1 cellular context compared by ENCODE assay signal in the genomic region with DNA sequence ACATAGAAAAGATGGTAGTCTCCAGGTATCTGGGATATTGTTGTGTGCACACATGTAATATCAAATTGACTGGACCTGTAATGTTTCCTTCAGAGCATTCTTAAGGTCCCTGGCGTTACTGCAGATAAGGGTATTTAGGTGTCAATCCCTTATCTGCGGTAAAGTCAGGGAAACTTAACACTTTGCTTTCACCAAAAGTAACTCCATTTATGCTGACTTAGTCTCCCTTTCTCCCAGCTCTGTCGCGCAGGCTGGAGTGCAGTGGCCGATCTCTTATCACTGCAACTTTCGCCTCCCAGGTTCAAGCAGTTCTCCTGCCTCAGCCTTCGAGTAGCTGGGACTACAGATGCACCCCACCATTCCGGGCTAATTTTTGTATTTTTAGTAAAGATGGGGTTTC.
TF ChIP-seq lines count a peak whose summit lies in the region.

No MANE protein-coding gene starts in this region.

TF ChIP-seq in HCT116, 20 proteins besides CTCF, POLR2A, EP300 and RAD21 (continued from another document):
- TF ChIP-seq, protein P1, sequence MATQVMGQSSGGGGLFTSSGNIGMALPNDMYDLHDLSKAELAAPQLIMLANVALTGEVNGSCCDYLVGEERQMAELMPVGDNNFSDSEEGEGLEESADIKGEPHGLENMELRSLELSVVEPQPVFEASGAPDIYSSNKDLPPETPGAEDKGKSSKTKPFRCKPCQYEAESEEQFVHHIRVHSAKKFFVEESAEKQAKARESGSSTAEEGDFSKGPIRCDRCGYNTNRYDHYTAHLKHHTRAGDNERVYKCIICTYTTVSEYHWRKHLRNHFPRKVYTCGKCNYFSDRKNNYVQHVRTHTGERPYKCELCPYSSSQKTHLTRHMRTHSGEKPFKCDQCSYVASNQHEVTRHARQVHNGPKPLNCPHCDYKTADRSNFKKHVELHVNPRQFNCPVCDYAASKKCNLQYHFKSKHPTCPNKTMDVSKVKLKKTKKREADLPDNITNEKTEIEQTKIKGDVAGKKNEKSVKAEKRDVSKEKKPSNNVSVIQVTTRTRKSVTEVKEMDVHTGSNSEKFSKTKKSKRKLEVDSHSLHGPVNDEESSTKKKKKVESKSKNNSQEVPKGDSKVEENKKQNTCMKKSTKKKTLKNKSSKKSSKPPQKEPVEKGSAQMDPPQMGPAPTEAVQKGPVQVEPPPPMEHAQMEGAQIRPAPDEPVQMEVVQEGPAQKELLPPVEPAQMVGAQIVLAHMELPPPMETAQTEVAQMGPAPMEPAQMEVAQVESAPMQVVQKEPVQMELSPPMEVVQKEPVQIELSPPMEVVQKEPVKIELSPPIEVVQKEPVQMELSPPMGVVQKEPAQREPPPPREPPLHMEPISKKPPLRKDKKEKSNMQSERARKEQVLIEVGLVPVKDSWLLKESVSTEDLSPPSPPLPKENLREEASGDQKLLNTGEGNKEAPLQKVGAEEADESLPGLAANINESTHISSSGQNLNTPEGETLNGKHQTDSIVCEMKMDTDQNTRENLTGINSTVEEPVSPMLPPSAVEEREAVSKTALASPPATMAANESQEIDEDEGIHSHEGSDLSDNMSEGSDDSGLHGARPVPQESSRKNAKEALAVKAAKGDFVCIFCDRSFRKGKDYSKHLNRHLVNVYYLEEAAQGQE (IDR thresholded peaks at IDR 0.05; ENCODE audit: low read depth) = no peak
- TF ChIP-seq EGR1 (IDR thresholded peaks at IDR 0.05; ENCODE audit: low read depth) = no peak
- TF ChIP-seq SRF (IDR thresholded peaks at IDR 0.05; ENCODE audit: low read depth) = no peak
- no peak for TF ChIP-seq SP1 (IDR thresholded peaks at IDR 0.05; ENCODE audit: low read depth)
- TF ChIP-seq, protein P2, sequence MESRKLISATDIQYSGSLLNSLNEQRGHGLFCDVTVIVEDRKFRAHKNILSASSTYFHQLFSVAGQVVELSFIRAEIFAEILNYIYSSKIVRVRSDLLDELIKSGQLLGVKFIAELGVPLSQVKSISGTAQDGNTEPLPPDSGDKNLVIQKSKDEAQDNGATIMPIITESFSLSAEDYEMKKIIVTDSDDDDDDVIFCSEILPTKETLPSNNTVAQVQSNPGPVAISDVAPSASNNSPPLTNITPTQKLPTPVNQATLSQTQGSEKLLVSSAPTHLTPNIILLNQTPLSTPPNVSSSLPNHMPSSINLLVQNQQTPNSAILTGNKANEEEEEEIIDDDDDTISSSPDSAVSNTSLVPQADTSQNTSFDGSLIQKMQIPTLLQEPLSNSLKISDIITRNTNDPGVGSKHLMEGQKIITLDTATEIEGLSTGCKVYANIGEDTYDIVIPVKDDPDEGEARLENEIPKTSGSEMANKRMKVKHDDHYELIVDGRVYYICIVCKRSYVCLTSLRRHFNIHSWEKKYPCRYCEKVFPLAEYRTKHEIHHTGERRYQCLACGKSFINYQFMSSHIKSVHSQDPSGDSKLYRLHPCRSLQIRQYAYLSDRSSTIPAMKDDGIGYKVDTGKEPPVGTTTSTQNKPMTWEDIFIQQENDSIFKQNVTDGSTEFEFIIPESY (IDR thresholded peaks at IDR 0.05; ENCODE audit: extremely low read depth, insufficient replicate concordance, low read length) = no peak
- TF ChIP-seq, protein P3, sequence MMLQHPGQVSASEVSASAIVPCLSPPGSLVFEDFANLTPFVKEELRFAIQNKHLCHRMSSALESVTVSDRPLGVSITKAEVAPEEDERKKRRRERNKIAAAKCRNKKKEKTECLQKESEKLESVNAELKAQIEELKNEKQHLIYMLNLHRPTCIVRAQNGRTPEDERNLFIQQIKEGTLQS (IDR thresholded peaks at IDR 0.05) = no peak
- TF ChIP-seq EZH2phosphoT487 (IDR thresholded peaks at IDR 0.05; ENCODE audit: borderline replicate concordance) = no peak
- TF ChIP-seq, protein P4, sequence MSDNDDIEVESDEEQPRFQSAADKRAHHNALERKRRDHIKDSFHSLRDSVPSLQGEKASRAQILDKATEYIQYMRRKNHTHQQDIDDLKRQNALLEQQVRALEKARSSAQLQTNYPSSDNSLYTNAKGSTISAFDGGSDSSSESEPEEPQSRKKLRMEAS (IDR thresholded peaks at IDR 0.05) = no peak
- TF ChIP-seq POLR2AphosphoS5 (IDR thresholded peaks at IDR 0.05; ENCODE audit: low read depth, low read length) = no peak
- TF ChIP-seq CBX3 (IDR thresholded peaks at IDR 0.05; ENCODE audit: low read depth) = no peak
- no peak for TF ChIP-seq FOSL1 (IDR thresholded peaks at IDR 0.05; ENCODE audit: low read depth)
